In the genomic region with DNA sequence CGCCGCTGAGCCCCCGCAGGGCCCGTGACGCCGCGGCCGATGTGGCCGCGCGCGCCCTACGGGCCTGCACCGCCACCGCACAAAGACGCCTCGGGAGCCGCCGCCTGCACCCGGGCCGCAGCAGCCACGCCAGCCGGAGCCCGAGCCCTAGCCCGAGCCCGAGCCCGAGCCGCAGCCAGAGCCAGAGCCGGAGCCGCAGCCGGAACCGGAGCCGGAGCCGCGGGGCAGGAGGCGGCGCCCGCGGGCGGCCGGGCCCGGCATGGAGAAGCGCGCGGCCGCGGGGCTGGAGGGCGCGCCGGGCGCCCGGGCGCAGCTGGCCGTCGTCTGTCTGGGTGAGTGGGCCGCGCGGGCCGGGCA, we compare ENCODE assay signal across 9 cellular contexts. TPM values are rescaled to one million over a fixed set of nuclear protein-coding genes. Genes with fewer than 3 reads are reported as not detected.
DNase-seq lines count a peak whose midpoint lies in the region; ATAC-seq and TF ChIP-seq lines count a peak whose summit lies in the region.
"Had no signal": no experiment of that assay in that cellular context is flagged by ENCODE, and none has a peak within 500 bp of the region (broad histone marks: within the 10 kb centered on the region; RNA-seq: fewer than 3 reads in every experiment).

No MANE protein-coding gene starts in this region.

- no peak for TF ChIP-seq CTCF in C4-2B (conservative IDR thresholded peaks at IDR 0.05)
- TF ChIP-seq CTCF in foreskin fibroblast (IDR thresholded peaks at IDR 0.05; ENCODE audit: low read depth, low read length), result no peak
- TF ChIP-seq CTCF in ovary (IDR thresholded peaks at IDR 0.05), result no peak

- H3K9me3 ChIP-seq in NT2/D1 (ENCODE audit: insufficient read depth, low read length), result no peaks in the 10 kb centered on the region
- no peaks in the 10 kb centered on the region for H3K9me3 ChIP-seq in ovary
- H3K9me3 ChIP-seq in T-helper 17 cell (ENCODE audit: control insufficient read depth, low read length, poor library complexity, severe bottlenecking), result no peaks in the 10 kb centered on the region

- H3K27ac Mint-ChIP-seq in T-helper 17 cell, result no peak overlapping the region

- H3K27me3 ChIP-seq in NT2/D1 (ENCODE audit: insufficient read depth, insufficient read length) (peaks cover 23% of the 10 kb centered on the region), ovary (no peaks in the 10 kb centered on the region)

- no peak for TF ChIP-seq EP300 in ovary (IDR thresholded peaks at IDR 0.05)

- intact Hi-C loops in ovary (cut with DNase I), result no loop called here

- no peak for TF ChIP-seq POLR2A in ovary (IDR thresholded peaks at IDR 0.05)

- peaks cover 54% of the 10 kb centered on the region for H3K27me3 Mint-ChIP-seq in T-helper 17 cell

- H3K36me3 Mint-ChIP-seq in T-helper 17 cell (ENCODE audit: low read depth), result peaks cover 2% of the 10 kb centered on the region

- peak overlapping the region; percentile 61 for H3K9ac ChIP-seq in NT2/D1 (ENCODE audit: insufficient read length, low read depth)

- peaks cover 6% of the 10 kb centered on the region for H3K4me1 Mint-ChIP-seq in T-helper 17 cell

- no peak overlapping the region for H3K4me3 Mint-ChIP-seq in T-helper 17 cell

- H3K4me3 ChIP-seq in NT2/D1 (ENCODE audit: insufficient read length, low read depth) (peak overlapping the region; percentile 50), foreskin fibroblast (ENCODE audit: low read depth in 1 of 2, low read length in 2 of 2) (peak overlapping the region; percentile 57 to 62), ovary (peak overlapping the region; percentile 75)

- peak overlapping the region; percentile 82 for H3K27ac ChIP-seq in C4-2B
- H3K27ac ChIP-seq in ovary, result peak overlapping the region; percentile 43 to 97

- H3K36me3 ChIP-seq in NT2/D1 (ENCODE audit: insufficient read depth, insufficient read length, low read length), result peaks cover 25% of the 10 kb centered on the region
- no peaks in the 10 kb centered on the region for H3K36me3 ChIP-seq in ovary

- 0 to 1% (median 1%) methylated on average over 19 to 59 of the region's 59 CpGs for WGBS in ovary, 3 donors

- no peak for ATAC-seq in T-helper 17 cell

- no peaks in the 10 kb centered on the region for H3K4me1 ChIP-seq in NT2/D1 (ENCODE audit: insufficient read depth, insufficient read length)
- peaks cover 10% of the 10 kb centered on the region for H3K4me1 ChIP-seq in ovary (ENCODE audit: insufficient read depth)

- DNase-seq in NT2/D1 (ENCODE audit: low read depth, low spot score), result no peak
- DNase-seq in foreskin fibroblast, result peak in 1 of 2 donors; percentile 53
- DNase-seq in ovary, result peak in 1 of 5 donors; percentile 54
- DNase-seq in T-helper 17 cell, result no peak
- no peak for DNase-seq in NCI-H1092 treated with DMSO at 0.1 percent for 48 hours (lab: John Stamatoyannopoulos, UW)
- no peak for DNase-seq in AML-193 (lab: John Stamatoyannopoulos, UW)
- no peak for DNase-seq in GF-D8 (lab: John Stamatoyannopoulos, UW)

RNA-seq across cellular contexts. Expression of a gene that starts 0.4 kb away (rescaled TPM):
- 100 to 1,000 TPM in 4 of 7 donors, 10 to 100 TPM in 3; 43.7 to 138 (median 107) TPM for total RNA-seq in ovary
- 10 to 100 TPM in 1 of 2 donors, 1 to 10 TPM in 1; 1.2 to 76.1 TPM for polyA plus RNA-seq in ovary
- total RNA-seq in T-helper 17 cell, result under 1 TPM in 1 of 2 donors, not detected in 1; 0.52 TPM

RNA-seq across cellular contexts. Expression of a gene that starts 31.1 kb away (rescaled TPM):
- total RNA-seq in ovary (not detected), T-helper 17 cell (not detected)
- not detected for polyA plus RNA-seq in ovary
- total RNA-seq: T-helper 1 cell treated with Interleukin-12 subunit alpha and Interleukin-12 subunit beta and Interleukin-4 antibody, amounts not matched to agents 30 ng/mL and 1 ng/mL, for 36 hours had no signal

Comparison
In these comparisons a context has a peak if more than half of its experiments do, and no peak if none do; other contexts are left out.
1. RNA of a gene that starts 0.4 kb away (total RNA-seq): 43.7 to 138 TPM in ovary; 0.52 TPM in T-helper 17 cell; every median in the first group is over 10 times any median in the second.
2. Peak in every context shown above with its lines, with median percentiles within 50 percentile points of each other: H3K4me3 ChIP-seq.